ENCODE assay signal across 22 cellular contexts in the genomic region with DNA sequence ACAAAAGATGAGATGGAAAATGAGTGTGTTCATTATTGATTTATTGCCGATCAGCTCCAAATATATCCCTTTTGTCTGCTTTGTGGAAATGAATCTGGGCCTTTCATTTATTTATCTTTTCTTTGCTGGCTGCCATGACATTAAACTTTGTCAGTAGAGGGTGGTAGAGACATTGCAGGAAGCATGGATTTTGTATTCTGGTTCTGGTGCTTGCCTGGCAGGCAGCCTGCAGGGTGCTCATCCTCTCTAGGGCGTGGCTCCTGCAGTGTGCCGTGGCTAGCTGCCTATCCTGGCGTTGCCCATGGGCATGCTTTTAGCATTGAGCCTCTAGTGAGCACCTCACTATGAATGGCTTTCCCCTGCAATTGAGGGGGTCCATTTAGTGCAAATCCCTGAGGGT.
DNase-seq lines count a peak whose midpoint lies in the region; ATAC-seq and TF ChIP-seq lines count a peak whose summit lies in the region.
"Had no signal": no experiment of that assay in that cellular context is flagged by ENCODE, and none has a peak within 500 bp of the region (broad histone marks: within the 10 kb centered on the region; RNA-seq: fewer than 3 reads in every experiment).

No MANE protein-coding gene starts in this region.

- no peaks in the 10 kb centered on the region for H3K36me3 Mint-ChIP-seq in neural progenitor cell
- H3K36me3 Mint-ChIP-seq: CD4-positive, CD25-positive, alpha-beta regulatory T cell; WTC11 had no signal

- H3K27me3 ChIP-seq in neural progenitor cell, result no peaks in the 10 kb centered on the region
- H3K27me3 ChIP-seq: SJSA1 had no signal

- in situ Hi-C loops in SK-MEL-5 (cut with HindIII; ENCODE audit: low pct_unique_long_range_greater_than_20kb, low sequenced_read_pairs), result no loop called here

- no peak overlapping the region for H3K4me3 Mint-ChIP-seq in neural progenitor cell
- H3K4me3 Mint-ChIP-seq: activated CD4-positive, alpha-beta memory T cell treated with anti-CD3 and anti-CD28 coated beads, Interleukin-2, amount 10 ng/mL, durations not matched to agents 7 days and 5 days; activated naive CD4-positive, alpha-beta T cell treated with anti-CD3 and anti-CD28 coated beads for 36 hours; activated T-cell treated with anti-CD3 and anti-CD28 coated beads, Interleukin-2, amount 50 U/mL, for 24 hours; CD4-positive, CD25-positive, alpha-beta regulatory T cell; T-helper 17 cell; WTC11 had no signal

- H3K4me3 ChIP-seq in LNCaP clone FGC (ENCODE audit: low read depth, low read length) (no peak overlapping the region), neural progenitor cell (no peak overlapping the region)
- H3K4me3 ChIP-seq: left ventricle myocardium inferior, PC-9, SJSA1 had no signal

- H3K9me3 ChIP-seq in neural progenitor cell (ENCODE audit: low read depth), result no peaks in the 10 kb centered on the region
- H3K9me3 ChIP-seq: SJSA1 had no signal

- no peaks in the 10 kb centered on the region for H3K79me2 ChIP-seq in neural progenitor cell (ENCODE audit: low read depth)

- H3K4me1 ChIP-seq in neural progenitor cell, result no peaks in the 10 kb centered on the region
- H3K4me1 ChIP-seq: left ventricle myocardium inferior, SJSA1 had no signal

- no peak overlapping the region for H2AFZ ChIP-seq in neural progenitor cell (replicated peaks)
- H2AFZ ChIP-seq: PC-9 had no signal

- H3K36me3 ChIP-seq in neural progenitor cell, result no peaks in the 10 kb centered on the region
- H3K36me3 ChIP-seq: left ventricle myocardium inferior, SJSA1 had no signal

- no peak for ATAC-seq in HG03139 (IDR thresholded peaks at IDR 0.05; ENCODE audit: unreplicated experiment)
- ATAC-seq: T-helper 17 cell, WTC11 had no signal

- no peaks in the 10 kb centered on the region for H3K27me3 Mint-ChIP-seq in neural progenitor cell (ENCODE audit: insufficient read depth, low read depth)
- H3K27me3 Mint-ChIP-seq: activated CD4-positive, alpha-beta memory T cell treated with anti-CD3 and anti-CD28 coated beads, Interleukin-2, amount 10 ng/mL, durations not matched to agents 7 days and 5 days; activated T-cell treated with anti-CD3 and anti-CD28 coated beads, Interleukin-2, amount 50 U/mL, for 24 hours; CD4-positive, CD25-positive, alpha-beta regulatory T cell; T-helper 17 cell had no signal

- H3K4me1 Mint-ChIP-seq in neural progenitor cell, result peaks cover 8% of the 10 kb centered on the region
- H3K4me1 Mint-ChIP-seq: T-helper 17 cell, WTC11 had no signal

- no peak overlapping the region for H3K27ac ChIP-seq in neural progenitor cell
- H3K27ac ChIP-seq: left ventricle myocardium inferior, PC-9, SJSA1 had no signal

- no peaks in the 10 kb centered on the region for H4K20me1 ChIP-seq in neural progenitor cell (ENCODE audit: low read depth)

- DNase-seq in NCI-H748 (lab: John Stamatoyannopoulos, UW; ENCODE audit: unreplicated experiment), result peak; percentile 54
- no peak for DNase-seq in NCI-H748 treated with DMSO at 0.1 percent for 48 hours (lab: John Stamatoyannopoulos, UW)
- DNase-seq in LNCaP clone FGC (ENCODE audit: low read depth), result peak; percentile 2
- DNase-seq in SK-MEL-5 (ENCODE audit: low read depth, low spot score), result peak; percentile 47
- no peak for DNase-seq in neural progenitor cell (ENCODE audit: low spot score)
- no peak for DNase-seq in globus pallidus (ENCODE audit: low spot score)
- DNase-seq in GF-D8 (lab: John Stamatoyannopoulos, UW), result no peak
- DNase-seq: activated CD4-positive, alpha-beta memory T cell treated with anti-CD3 and anti-CD28 coated beads, Interleukin-2, amount 10 ng/mL, durations not matched to agents 7 days and 5 days; activated naive CD4-positive, alpha-beta T cell treated with anti-CD3 and anti-CD28 coated beads for 36 hours; activated T-cell treated with anti-CD3 and anti-CD28 coated beads, Interleukin-2, amount 50 U/mL, for 24 hours; aorta; CD4-positive, CD25-positive, alpha-beta regulatory T cell; central memory CD4-positive, alpha-beta T cell; left ventricle myocardium inferior; NCI-H187; NCI-H446 treated with DMSO at 0.1 percent for 48 hours; PC-9; stimulated activated CD8-positive, alpha-beta memory T cell treated with anti-CD3 and anti-CD28 coated beads, Interleukin-4, amount 100 ng/mL, for 48 hours; T-helper 17 cell had no signal

- no peak overlapping the region for H3K9ac ChIP-seq in neural progenitor cell

- H3K4me2 ChIP-seq in neural progenitor cell, result no peak overlapping the region
- H3K4me2 ChIP-seq: PC-9 had no signal

- peak; percentile 48 for TF ChIP-seq CTCF in LNCaP clone FGC (IDR thresholded peaks at IDR 0.05; ENCODE audit: control insufficient read depth, extremely low read depth, insufficient read depth)
- peak; percentile 14 for TF ChIP-seq CTCF in neural progenitor cell (IDR thresholded peaks at IDR 0.05)

- no peaks in the 10 kb centered on the region for H3F3A ChIP-seq in neural progenitor cell (ENCODE audit: low read depth)

- H3K27ac Mint-ChIP-seq in neural progenitor cell, result no peak overlapping the region
- H3K27ac Mint-ChIP-seq: activated CD4-positive, alpha-beta memory T cell treated with anti-CD3 and anti-CD28 coated beads, Interleukin-2, amount 10 ng/mL, durations not matched to agents 7 days and 5 days; activated naive CD4-positive, alpha-beta T cell treated with anti-CD3 and anti-CD28 coated beads for 36 hours; activated T-cell treated with anti-CD3 and anti-CD28 coated beads, Interleukin-2, amount 50 U/mL, for 24 hours; CD4-positive, CD25-positive, alpha-beta regulatory T cell; T-helper 17 cell; WTC11 had no signal

- peaks cover 4% of the 10 kb centered on the region for H3K9me3 Mint-ChIP-seq in neural progenitor cell
- H3K9me3 Mint-ChIP-seq: activated naive CD4-positive, alpha-beta T cell treated with anti-CD3 and anti-CD28 coated beads for 36 hours; activated T-cell treated with anti-CD3 and anti-CD28 coated beads, Interleukin-2, amount 50 U/mL, for 24 hours; WTC11 had no signal

Comparison
In these comparisons a context has a peak if more than half of its experiments do, and no peak if none do; other contexts are left out.
1. DNase-seq: peak in NCI-H748 (single experiment), LNCaP clone FGC (single experiment) and SK-MEL-5 (single experiment); none in NCI-H748 treated with DMSO at 0.1 percent for 48 hours (single experiment), neural progenitor cell (single experiment), globus pallidus (single experiment) and GF-D8 (single experiment).